In the genomic region with DNA sequence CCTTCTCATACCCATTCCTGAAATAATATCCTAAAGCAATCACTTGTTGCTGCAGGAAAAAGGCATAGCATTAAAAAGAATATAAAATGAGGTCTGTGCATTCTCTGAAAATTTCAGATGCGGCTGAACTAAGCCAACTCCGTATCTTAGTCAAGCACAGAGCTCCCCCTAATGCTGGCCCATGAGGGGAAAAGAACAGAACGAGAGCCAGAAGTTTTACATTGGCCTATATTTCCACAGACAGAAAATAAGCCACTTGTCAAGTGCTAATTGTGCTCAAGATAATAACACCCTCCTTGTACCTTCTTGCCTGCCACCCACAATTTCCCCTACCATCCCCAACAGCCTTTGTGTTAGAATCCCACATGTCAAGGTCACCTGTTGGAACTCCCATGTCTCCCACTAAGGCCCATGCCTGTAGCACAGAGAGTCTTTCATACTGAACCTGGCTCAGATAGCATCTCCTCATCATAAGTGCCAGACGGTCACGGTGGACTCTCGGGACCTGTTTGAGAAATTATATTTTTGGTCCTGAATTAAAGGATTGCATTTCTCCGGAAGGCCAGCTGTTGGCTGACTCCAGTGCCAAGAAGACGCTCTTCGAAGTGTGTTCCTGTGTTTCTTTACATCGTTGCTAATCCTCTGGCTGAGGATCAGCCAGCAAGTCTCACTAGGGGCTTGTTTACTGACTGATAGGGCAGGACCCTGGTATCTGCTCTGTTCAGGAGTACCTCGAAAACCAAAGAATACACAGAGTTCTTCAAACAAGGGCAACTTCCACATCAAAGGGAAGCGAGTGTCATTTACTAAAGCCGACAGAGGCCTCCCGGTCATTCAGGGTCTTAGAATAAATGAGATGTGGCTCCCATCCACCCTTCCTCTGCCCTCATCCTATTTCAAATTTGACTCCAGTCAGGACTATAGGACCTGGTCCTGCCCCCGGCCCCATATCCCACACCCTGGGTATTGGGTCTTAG, we compare ENCODE assay signal across 19 cellular contexts.
DNase-seq lines count a peak whose midpoint lies in the region; FAIRE-seq and TF ChIP-seq lines count a peak whose summit lies in the region.
"Had no signal": no experiment of that assay in that cellular context is flagged by ENCODE, and none has a peak within 500 bp of the region (broad histone marks: within the 10 kb centered on the region; RNA-seq: fewer than 3 reads in every experiment).

No MANE protein-coding gene starts in this region.

- H3K36me3 Mint-ChIP-seq in nephron progenitor cell (ENCODE audit: low read depth): no peaks in the 10 kb centered on the region
- H3K36me3 Mint-ChIP-seq: immature natural killer cell had no signal

- no peaks in the 10 kb centered on the region for H3K9me2 ChIP-seq in hepatocyte (replicated peaks; ENCODE audit: insufficient read depth)

- no peak overlapping the region for H3K4me3 Mint-ChIP-seq in nephron progenitor cell
- H3K4me3 Mint-ChIP-seq: immature natural killer cell, nephron had no signal

- H3K9me3 ChIP-seq in HEK293 (ENCODE audit: control insufficient read depth, insufficient read depth, low read depth, low read length) (no peaks in the 10 kb centered on the region), hepatocyte (ENCODE audit: low read depth) (no peaks in the 10 kb centered on the region)
- H3K9me3 ChIP-seq: MG63 had no signal

- DNase-seq in D721Med (ENCODE audit: insufficient read length, low spot score) (no peak), OCI-M1 (lab: John Stamatoyannopoulos, UW) (peak; percentile 21), hepatocyte (ENCODE audit: low spot score) (no peak), nephron progenitor cell (no peak), NCI-H1436 (lab: John Stamatoyannopoulos, UW) (no peak), UCSD-AML1 (lab: John Stamatoyannopoulos, UW; ENCODE audit: unreplicated experiment) (no peak), dermis blood vessel endothelial cell (no peak)
- DNase-seq: activated effector memory CD4-positive, alpha-beta T cell treated with Interleukin-2 at 50 U/mL for 16 hours; immature natural killer cell; MG63; NCI-H2081 treated with DMSO at 0.1 percent for 48 hours; PC-9; substantia nigra; SW 1271 had no signal

- H3K36me3 ChIP-seq in HEK293 (ENCODE audit: control insufficient read depth in 2 of 2, insufficient read depth in 1 of 2, low read length in 2 of 2): no peaks in the 10 kb centered on the region
- no peaks in the 10 kb centered on the region for H3K36me3 ChIP-seq in hepatocyte (replicated peaks; ENCODE audit: insufficient read depth, low read depth)
- H3K36me3 ChIP-seq: MG63 had no signal

- 54% methylated on average over 15 of the region's 15 CpGs for WGBS in hepatocyte (ENCODE audit: low lambda C conversion rate, missing lambda C conversion rate)

- no peaks in the 10 kb centered on the region for H3K4me1 ChIP-seq in HEK293 (ENCODE audit: control insufficient read depth, insufficient read depth, low read length)
- no peaks in the 10 kb centered on the region for H3K4me1 ChIP-seq in hepatocyte (ENCODE audit: insufficient read depth)

- peaks cover 32% of the 10 kb centered on the region for H3K4me1 Mint-ChIP-seq in nephron progenitor cell
- H3K4me1 Mint-ChIP-seq: immature natural killer cell had no signal

- no peak overlapping the region for H2AFZ ChIP-seq in hepatocyte
- H2AFZ ChIP-seq: PC-9 had no signal

- no peaks in the 10 kb centered on the region for H4K20me1 ChIP-seq in hepatocyte (ENCODE audit: insufficient read depth, poor library complexity, severe bottlenecking)

- H3K27ac Mint-ChIP-seq in nephron progenitor cell: no peak overlapping the region
- H3K27ac Mint-ChIP-seq: immature natural killer cell, nephron had no signal

- no peak overlapping the region for H3K4me2 ChIP-seq in hepatocyte
- H3K4me2 ChIP-seq: PC-9 had no signal

- H3K4me3 ChIP-seq in HEK293 (ENCODE audit: low read depth, low read length) (no peak overlapping the region), hepatocyte (no peak overlapping the region)
- H3K4me3 ChIP-seq: coronary artery, MG63, PC-9 had no signal

- H3K79me2 ChIP-seq in hepatocyte: no peaks in the 10 kb centered on the region

- H3K27me3 ChIP-seq in hepatocyte: no peaks in the 10 kb centered on the region
- H3K27me3 ChIP-seq: MG63 had no signal

- H3K27me3 Mint-ChIP-seq in nephron progenitor cell (ENCODE audit: low read depth, poor library complexity): peaks cover 2% of the 10 kb centered on the region

- POLR2A ChIA-PET in HEK293 (lab: Yijun Ruan, JAX): no interaction called here

- no peak for FAIRE-seq in D721Med (lab: Jason Lieb, UNC)

- no peaks in the 10 kb centered on the region for H3K9me3 Mint-ChIP-seq in nephron progenitor cell
- H3K9me3 Mint-ChIP-seq: immature natural killer cell, nephron had no signal

- CTCF ChIA-PET in HEK293 (lab: Yijun Ruan, JAX): interaction anchor here (0.7 to 3.7 kb wide), 4 partner anchors 12 to 296 kb away, joined by 3 to 23 read pairs (median 3); no protein-coding TSS in a partner anchor

- no peak overlapping the region for H3K27ac ChIP-seq in HEK293 (ENCODE audit: extremely low read depth, low read depth, low read length)
- no peak overlapping the region for H3K27ac ChIP-seq in hepatocyte
- H3K27ac ChIP-seq: coronary artery, epithelial cell of prostate, PC-9, VCaP had no signal

- TF ChIP-seq CTCF in D721Med (IDR thresholded peaks at IDR 0.05; ENCODE audit: insufficient read depth, missing control alignments) (peak; percentile 59), HEK293 (tag by site-specific recombination; IDR thresholded peaks at IDR 0.05) (no peak), hepatocyte (IDR thresholded peaks at IDR 0.05; ENCODE audit: poor library complexity) (peak; percentile 5), nephron progenitor cell (IDR thresholded peaks at IDR 0.05) (no peak)

TF ChIP-seq in HEK293, 187 proteins besides CTCF, POLR2A, EP300 and RAD21:
- TF ChIP-seq ZBTB7A (tag by site-specific recombination; IDR thresholded peaks at IDR 0.05; ENCODE audit: low read depth) (no peak), GLIS2 (tag by site-specific recombination; IDR thresholded peaks at IDR 0.05) (no peak), ZNF214 (tag by site-specific recombination; IDR thresholded peaks at IDR 0.05; ENCODE audit: borderline replicate concordance) (no peak), GLI4 (tag by site-specific recombination; IDR thresholded peaks at IDR 0.05) (no peak), SCRT2 (tag by site-specific recombination; IDR thresholded peaks at IDR 0.05) (peak; percentile 67)
- TF ChIP-seq, protein P1, sequence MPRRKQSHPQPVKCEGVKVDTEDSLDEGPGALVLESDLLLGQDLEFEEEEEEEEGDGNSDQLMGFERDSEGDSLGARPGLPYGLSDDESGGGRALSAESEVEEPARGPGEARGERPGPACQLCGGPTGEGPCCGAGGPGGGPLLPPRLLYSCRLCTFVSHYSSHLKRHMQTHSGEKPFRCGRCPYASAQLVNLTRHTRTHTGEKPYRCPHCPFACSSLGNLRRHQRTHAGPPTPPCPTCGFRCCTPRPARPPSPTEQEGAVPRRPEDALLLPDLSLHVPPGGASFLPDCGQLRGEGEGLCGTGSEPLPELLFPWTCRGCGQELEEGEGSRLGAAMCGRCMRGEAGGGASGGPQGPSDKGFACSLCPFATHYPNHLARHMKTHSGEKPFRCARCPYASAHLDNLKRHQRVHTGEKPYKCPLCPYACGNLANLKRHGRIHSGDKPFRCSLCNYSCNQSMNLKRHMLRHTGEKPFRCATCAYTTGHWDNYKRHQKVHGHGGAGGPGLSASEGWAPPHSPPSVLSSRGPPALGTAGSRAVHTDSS (tag by site-specific recombination; IDR thresholded peaks at IDR 0.05): no peak

Comparison
In these comparisons a context has a peak if more than half of its experiments do, and no peak if none do; other contexts are left out.
1. CTCF ChIP-seq: peak in D721Med (single experiment) and hepatocyte (single experiment); none in HEK293 (single experiment) and nephron progenitor cell (single experiment).